8 cellular contexts compared by ENCODE assay signal in genomic region chr17:29588017-29588557, GRCh38. TPM values are rescaled to one million over a fixed set of nuclear protein-coding genes. Genes with fewer than 3 reads are reported as not detected.
DNase-seq lines count a peak whose midpoint lies in the region; ATAC-seq and TF ChIP-seq lines count a peak whose summit lies in the region.

No MANE protein-coding gene starts in this region.

- intact Hi-C loops in heart left ventricle (cut with DNase I) (loop anchor here in 3 of 10 donors (2.0 to 10.0 kb wide), 4 partner anchors 19 to 507 kb away; partner anchors contain the start of gene TP53I13 (in 1 of the 3)), cardiac septum (cut with DNase I) (no loop called here), vagina (cut with DNase I) (loop anchor here (10.0 kb wide), 1 partner anchor 347 kb away; the partner anchor contains the start of gene SSH2)

- H3K4me3 ChIP-seq in heart left ventricle = peak overlapping the region; percentile 59 to 98 (median 87)
- peak overlapping the region; percentile 74 for H3K4me3 ChIP-seq in brain microvascular endothelial cell (ENCODE audit: low read depth, low read length)
- peak overlapping the region; percentile 83 to 94 for H3K4me3 ChIP-seq in vagina

- in situ Hi-C loops in brain microvascular endothelial cell (cut with HindIII; ENCODE audit: low pct_ligation_motif_present, low sequenced_read_pairs) = no loop called here

- H3K27ac ChIP-seq in heart left ventricle (peak overlapping the region; percentile 84 to 97 (median 89)), brain microvascular endothelial cell (peak overlapping the region; percentile 13), vagina (peak overlapping the region; percentile 80)

- peak in 1 of 4 donors; percentile 5 for ATAC-seq in heart left ventricle
- ATAC-seq in memory B cell (ENCODE audit: low read depth) = no peak
- no peak for ATAC-seq in HG02759 (IDR thresholded peaks at IDR 0.05; ENCODE audit: unreplicated experiment)

- H3K27ac Mint-ChIP-seq in memory B cell = peak overlapping the region; percentile 76

- no peaks in the 10 kb centered on the region for H3K27me3 Mint-ChIP-seq in memory B cell

- peak overlapping the region; percentile 89 for H3K4me3 Mint-ChIP-seq in memory B cell

- H3K9me3 ChIP-seq in heart left ventricle (no peaks in the 10 kb centered on the region), vagina (no peaks in the 10 kb centered on the region)

- no peak for TF ChIP-seq POLR2A in heart left ventricle (IDR thresholded peaks at IDR 0.05)
- TF ChIP-seq POLR2A in vagina (IDR thresholded peaks at IDR 0.05) = no peak

- H3K4me1 ChIP-seq in heart left ventricle (peaks cover 5 to 90% (median 75%) of the 10 kb centered on the region in 12 donors), vagina (peaks cover 73% of the 10 kb centered on the region)

- TF ChIP-seq CTCF in heart left ventricle (IDR thresholded peaks at IDR 0.05) = no peak
- no peak for TF ChIP-seq CTCF in brain microvascular endothelial cell (IDR thresholded peaks at IDR 0.05; ENCODE audit: low read depth, low read length, missing control alignments)
- TF ChIP-seq CTCF in vagina (IDR thresholded peaks at IDR 0.05) = no peak

- H3K36me3 Mint-ChIP-seq in memory B cell = no peaks in the 10 kb centered on the region

- H3K27me3 ChIP-seq in heart left ventricle (no peaks in the 10 kb centered on the region), brain microvascular endothelial cell (replicated peaks) (no peaks in the 10 kb centered on the region), vagina (no peaks in the 10 kb centered on the region)

- DNase-seq in heart left ventricle (peak in 1 of 5 donors; percentile 28), cardiac septum (ENCODE audit: low spot score) (no peak), brain microvascular endothelial cell (no peak), memory B cell (ENCODE audit: low spot score in 2 of 2) (no peak), vagina (ENCODE audit: extremely low spot score in 2 of 2) (no peak), mucosa of gallbladder (ENCODE audit: low spot score) (no peak), AG08395 (ENCODE audit: low spot score) (no peak)

- WGBS in heart left ventricle, 4 donors = 16 to 27% (median 24%) methylated on average over 8 of the region's 8 CpGs

- H3K36me3 ChIP-seq in heart left ventricle (peaks cover 0 to 5% (median under 1%) of the 10 kb centered on the region in 9 donors), brain microvascular endothelial cell (replicated peaks) (peaks cover 4% of the 10 kb centered on the region), vagina (no peaks in the 10 kb centered on the region)

- no peaks in the 10 kb centered on the region for H3K9me3 Mint-ChIP-seq in memory B cell

- peaks cover 58% of the 10 kb centered on the region for H3K4me1 Mint-ChIP-seq in memory B cell

RNA-seq across cellular contexts. Expression of gene GIT1, which starts 1.4 kb away (rescaled TPM):
- total RNA-seq in heart left ventricle = 10 to 100 TPM; 23.1 to 52.9 (median 31.4) TPM
- 10 to 100 TPM; 23.0 to 37.8 TPM for polyA plus RNA-seq in heart left ventricle
- total RNA-seq in cardiac septum = 36.2 TPM
- total RNA-seq in vagina = 39.8 TPM
- 56.1 TPM for total RNA-seq in mucosa of gallbladder

RNA-seq across cellular contexts. Expression of gene ANKRD13B, which starts 4.8 kb away (rescaled TPM):
- total RNA-seq in heart left ventricle (1 to 10 TPM; 4.4 to 9.9 (median 6.1) TPM), cardiac septum (8.1 TPM), vagina (7.9 TPM), mucosa of gallbladder (13.4 TPM)
- polyA plus RNA-seq in heart left ventricle = 10 to 100 TPM in 1 of 2 donors, 1 to 10 TPM in 1; 4.1 to 12.7 TPM

RNA-seq across cellular contexts. Expression of gene TP53I13, which starts 19.6 kb away (rescaled TPM):
- total RNA-seq in heart left ventricle (10 to 100 TPM; 23.8 to 65.5 (median 38.3) TPM), cardiac septum (31.9 TPM), vagina (61.1 TPM), mucosa of gallbladder (109 TPM)
- polyA plus RNA-seq in heart left ventricle = 10 to 100 TPM; 65.1 to 93.0 TPM

RNA-seq across cellular contexts. Expression of gene ABHD15, which starts 21.2 kb away (rescaled TPM):
- total RNA-seq in heart left ventricle = 10 to 100 TPM in 2 of 9 donors, 1 to 10 TPM in 7; 5.3 to 13.1 (median 9.0) TPM
- 1 to 10 TPM; 4.0 to 8.2 TPM for polyA plus RNA-seq in heart left ventricle
- total RNA-seq in cardiac septum = 5.8 TPM
- 13.3 TPM for total RNA-seq in vagina
- 23.7 TPM for total RNA-seq in mucosa of gallbladder

RNA-seq across cellular contexts. Expression of gene CORO6, which starts 34.6 kb away (rescaled TPM):
- total RNA-seq in heart left ventricle (100 to 1,000 TPM in 3 of 9 donors, 10 to 100 TPM in 6; 72.1 to 115 (median 95.5) TPM), cardiac septum (128 TPM), vagina (23.6 TPM), mucosa of gallbladder (12.9 TPM)
- polyA plus RNA-seq in heart left ventricle = 10 to 100 TPM; 50.7 to 96.2 TPM

Comparison
In these comparisons a context has a peak if more than half of its experiments do, and no peak if none do; other contexts are left out.
1. H3K27ac ChIP-seq: peak in every context shown above with its lines; median percentile 89 in heart left ventricle; 80 in vagina; 13 in brain microvascular endothelial cell.